Comparison of ENCODE assay signal across 8 cellular contexts in the genomic region with DNA sequence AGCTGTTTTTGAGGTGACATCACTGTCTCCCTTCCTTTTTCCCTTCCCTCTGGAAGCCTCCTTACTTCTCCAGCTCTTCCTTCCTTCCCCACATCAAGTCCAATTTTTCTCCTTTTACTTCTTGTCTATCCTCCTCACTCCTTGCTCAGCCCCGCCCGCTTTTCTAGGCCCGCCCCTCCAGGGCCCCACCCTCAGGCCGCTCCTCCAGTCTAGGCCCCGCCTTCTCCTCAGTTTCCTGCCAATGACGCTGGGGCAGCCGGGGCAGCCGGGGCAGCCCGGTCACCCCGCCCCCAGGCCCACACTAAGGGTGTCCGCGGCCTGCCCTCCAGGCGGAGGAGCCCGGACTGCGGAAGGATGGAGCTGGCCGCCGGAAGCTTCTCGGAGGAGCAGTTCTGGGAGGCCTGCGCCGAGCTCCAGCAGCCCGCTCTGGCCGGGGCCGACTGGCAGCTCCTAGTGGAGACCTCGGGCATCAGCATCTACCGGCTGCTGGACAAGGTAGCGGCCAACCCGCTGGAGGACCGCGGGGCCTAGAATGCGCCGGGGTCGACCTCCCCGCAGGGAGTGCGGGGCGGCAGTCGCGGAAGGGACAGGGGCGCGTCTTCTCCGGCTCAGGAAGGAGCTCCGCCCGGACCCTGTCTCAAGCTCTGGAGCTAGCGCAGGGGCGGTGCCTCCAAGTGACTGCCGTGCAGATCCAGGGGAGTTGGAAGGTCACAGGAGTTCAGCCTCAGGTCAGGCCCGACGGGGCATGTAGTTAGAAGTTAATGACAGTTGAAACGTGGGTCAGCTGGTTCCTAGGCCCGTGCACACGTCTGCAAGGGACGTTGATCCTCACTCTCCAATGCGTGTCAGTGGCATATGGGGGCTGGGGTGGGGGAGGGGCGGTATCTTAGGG. TPM values are rescaled to one million over a fixed set of nuclear protein-coding genes. Genes with fewer than 3 reads are reported as not detected.
DNase-seq lines count a peak whose midpoint lies in the region; FAIRE-seq and TF ChIP-seq lines count a peak whose summit lies in the region.

A gene (plus strand): TSS at position 302 of the 892 bp plus-strand sequence. CDS start 53 bp downstream, at position 355.

- TF ChIP-seq CTCF in LNCaP clone FGC (IDR thresholded peaks at IDR 0.05; ENCODE audit: control insufficient read depth, extremely low read depth, insufficient read depth): 0 out of 2 replicates have a peak, but pooled peaks have one; percentile 20
- peak; percentile 68 for TF ChIP-seq CTCF in type B pancreatic cell (conservative IDR thresholded peaks at IDR 0.05)

- intact Hi-C loops in cardiac septum (cut with DNase I): no loop called here

- H3K27me3 ChIP-seq in adipocyte (replicated peaks; ENCODE audit: control insufficient read depth, insufficient read depth, low read length): no peaks in the 10 kb centered on the region

- H3K9me3 ChIP-seq in adipocyte (ENCODE audit: control insufficient read depth, low read length): no peaks in the 10 kb centered on the region

- H3K36me3 ChIP-seq in adipocyte (ENCODE audit: control insufficient read depth, insufficient read depth, low read length, severe bottlenecking): peaks cover 6% of the 10 kb centered on the region

- H3K9ac ChIP-seq in adipocyte (ENCODE audit: low read length): peak within 1 kb of the TSS; percentile 94

- peak; percentile 91 for FAIRE-seq in G401.6 (lab: Jason Lieb, UNC)
- FAIRE-seq in H54 (lab: Jason Lieb, UNC): peak; percentile 30

- no peaks in the 10 kb centered on the region for H3K9me3 Mint-ChIP-seq in type B pancreatic cell

- peak within 1 kb of the TSS; percentile 84 for H3K27ac Mint-ChIP-seq in type B pancreatic cell

- peak; percentile 94 for DNase-seq in H54 (ENCODE audit: insufficient read length, low spot score)
- DNase-seq in LNCaP clone FGC (ENCODE audit: low read depth): peak; percentile 72
- peak; percentile 84 to 89 for DNase-seq in SW 1271 (lab: John Stamatoyannopoulos, UW)
- DNase-seq in adipocyte (ENCODE audit: low read depth): peak; percentile 97
- DNase-seq in cardiac septum (ENCODE audit: low spot score): peak; percentile 98
- peak; percentile 86 for DNase-seq in pons (ENCODE audit: low spot score)
- DNase-seq in type B pancreatic cell (ENCODE audit: extremely low spot score, unreplicated experiment): peak; percentile 90

- H3K4me3 ChIP-seq in LNCaP clone FGC (ENCODE audit: low read depth, low read length) (peak within 1 kb of the TSS; percentile 74), adipocyte (ENCODE audit: low read length) (peak within 1 kb of the TSS; percentile 86)

- peaks cover 15% of the 10 kb centered on the region for H3K4me1 ChIP-seq in adipocyte (ENCODE audit: control insufficient read depth, insufficient read depth, low read length)

- peak within 1 kb of the TSS; percentile 93 for H3K4me3 Mint-ChIP-seq in type B pancreatic cell

- H3K36me3 Mint-ChIP-seq in type B pancreatic cell: peaks cover 15% of the 10 kb centered on the region

- H3K27me3 Mint-ChIP-seq in type B pancreatic cell: no peaks in the 10 kb centered on the region

- TF ChIP-seq POLR2A in H54 (IDR thresholded peaks at IDR 0.05; ENCODE audit: low read depth, low read length): peak; percentile 79

- peaks cover 17% of the 10 kb centered on the region for H3K4me1 Mint-ChIP-seq in type B pancreatic cell (ENCODE audit: unreplicated experiment)

RNA-seq across cellular contexts. Expression of the gene that starts here (rescaled TPM):
- total RNA-seq in cardiac septum (13.2 TPM), type B pancreatic cell (ENCODE audit: low replicate concordance) (20.6 and 22.1 TPM in 2 replicates)

Comparison
In these comparisons a context has a peak if more than half of its experiments do, and no peak if none do; other contexts are left out.
1. Peak in every context shown above with its lines: DNase-seq and H3K4me3 ChIP-seq.